In the genomic region with DNA sequence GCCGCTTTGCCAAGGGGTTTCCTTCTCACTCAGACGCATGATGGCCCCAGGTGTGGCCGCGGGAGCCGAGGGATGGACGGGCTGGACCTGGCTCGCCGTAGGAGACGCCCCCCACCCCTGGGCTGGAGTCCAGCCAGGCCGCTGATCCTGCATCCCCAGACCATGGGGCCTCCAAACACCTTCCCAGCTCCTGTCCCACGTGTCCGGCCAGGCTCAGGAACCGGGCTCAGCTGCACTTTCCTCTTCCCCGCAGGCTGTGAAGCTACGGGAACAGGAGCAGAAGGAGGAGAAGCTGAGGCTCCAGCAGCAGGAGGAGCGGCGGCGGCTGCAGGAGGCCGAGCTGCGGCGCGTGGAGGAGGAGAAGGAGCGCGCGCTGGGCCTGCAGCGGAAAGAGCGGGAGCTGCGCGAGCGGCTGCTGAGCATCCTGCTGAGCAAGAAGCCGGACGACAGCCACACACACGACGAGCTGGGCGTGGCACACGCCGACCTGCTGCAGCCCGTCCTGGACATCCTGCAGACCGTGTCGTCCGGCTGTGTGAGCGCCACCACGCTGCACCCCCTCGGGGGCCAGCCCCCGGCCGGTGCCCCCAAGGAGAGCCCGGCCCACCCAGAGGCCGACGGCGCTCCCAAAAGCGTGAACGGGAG, we compare ENCODE assay signal across 21 cellular contexts. TPM values are rescaled to one million over a fixed set of nuclear protein-coding genes. Genes with fewer than 3 reads are reported as not detected.
DNase-seq lines count a peak whose midpoint lies in the region; ATAC-seq and TF ChIP-seq lines count a peak whose summit lies in the region.
"Had no signal": no experiment of that assay in that cellular context is flagged by ENCODE, and none has a peak within 500 bp of the region (broad histone marks: within the 10 kb centered on the region; RNA-seq: fewer than 3 reads in every experiment).

No MANE protein-coding gene starts in this region.

- peak; percentile 50 for DNase-seq in activated CD8-positive, alpha-beta memory T cell treated with anti-CD3 and anti-CD28 coated beads, Interleukin-2, amount 50 U/mL, for 48 hours
- no peak for DNase-seq in activated CD8-positive, alpha-beta memory T cell treated with anti-CD3 and anti-CD28 coated beads, Interleukin-2, amount 10 ng/mL, durations not matched to agents 7 days and 5 days
- peak; percentile 6 for DNase-seq in GM03348 (ENCODE audit: low spot score)
- DNase-seq in iPS-NIHi7 (ENCODE audit: extremely low spot score): peak; percentile 3
- DNase-seq in osteocyte (ENCODE audit: extremely low spot score, unreplicated experiment): peak; percentile 83
- DNase-seq in substantia nigra (lab: John Stamatoyannopoulos, UW): no peak
- no peak for DNase-seq in stimulated activated naive CD4-positive, alpha-beta T cell treated with Interleukin-2 at 50 U/mL for 16 hours (lab: John Stamatoyannopoulos, UW)
- no peak for DNase-seq in DMS153 (lab: John Stamatoyannopoulos, UW)
- DNase-seq: 8988T, Caco-2, GF-D8, HFFc6, NCI-H1417 treated with DMSO at 0.1 percent for 48 hours, NCI-H187 treated with DMSO at 0.1 percent for 48 hours, NCI-H2227 treated with DMSO at 0.1 percent for 48 hours, NCI-H510A treated with DMSO at 0.1 percent for 48 hours, PC-3, RPMI8226 had no signal

- H3K27me3 Mint-ChIP-seq in activated CD8-positive, alpha-beta memory T cell treated with anti-CD3 and anti-CD28 coated beads, Interleukin-2, amount 10 ng/mL, durations not matched to agents 7 days and 5 days: no peaks in the 10 kb centered on the region
- no peaks in the 10 kb centered on the region for H3K27me3 Mint-ChIP-seq in osteocyte (ENCODE audit: unreplicated experiment)
- H3K27me3 Mint-ChIP-seq: B cell; CD4-positive, alpha-beta T cell had no signal

- H3K4me3 Mint-ChIP-seq in activated CD8-positive, alpha-beta memory T cell treated with anti-CD3 and anti-CD28 coated beads, Interleukin-2, amount 10 ng/mL, durations not matched to agents 7 days and 5 days: no peak overlapping the region
- H3K4me3 Mint-ChIP-seq in osteocyte (ENCODE audit: unreplicated experiment): no peak overlapping the region
- H3K4me3 Mint-ChIP-seq: B cell; CD4-positive, alpha-beta T cell; HFFc6 had no signal

- peaks cover 2% of the 10 kb centered on the region for H3K4me1 Mint-ChIP-seq in activated CD8-positive, alpha-beta memory T cell treated with anti-CD3 and anti-CD28 coated beads, Interleukin-2, amount 10 ng/mL, durations not matched to agents 7 days and 5 days
- no peaks in the 10 kb centered on the region for H3K4me1 Mint-ChIP-seq in osteocyte (ENCODE audit: unreplicated experiment)

- ATAC-seq in activated CD8-positive, alpha-beta memory T cell treated with anti-CD3 and anti-CD28 coated beads, Interleukin-2, amount 10 ng/mL, durations not matched to agents 7 days and 5 days: no peak
- ATAC-seq: PC-3 had no signal

- no peak for TF ChIP-seq CTCF in osteocyte (IDR thresholded peaks at IDR 0.05)

- H3K27ac Mint-ChIP-seq in activated CD8-positive, alpha-beta memory T cell treated with anti-CD3 and anti-CD28 coated beads, Interleukin-2, amount 10 ng/mL, durations not matched to agents 7 days and 5 days: no peak overlapping the region
- H3K27ac Mint-ChIP-seq in osteocyte (ENCODE audit: unreplicated experiment): no peak overlapping the region
- H3K27ac Mint-ChIP-seq: B cell, HFFc6 had no signal

- H3K27ac ChIP-seq in substantia nigra (ENCODE audit: low read depth, low read length, poor library complexity, severe bottlenecking): no peak overlapping the region

- peaks cover 62% of the 10 kb centered on the region for H3K36me3 Mint-ChIP-seq in activated CD8-positive, alpha-beta memory T cell treated with anti-CD3 and anti-CD28 coated beads, Interleukin-2, amount 10 ng/mL, durations not matched to agents 7 days and 5 days
- peaks cover 49% of the 10 kb centered on the region for H3K36me3 Mint-ChIP-seq in osteocyte (ENCODE audit: unreplicated experiment)

- no peaks in the 10 kb centered on the region for H3K9me3 Mint-ChIP-seq in activated CD8-positive, alpha-beta memory T cell treated with anti-CD3 and anti-CD28 coated beads, Interleukin-2, amount 10 ng/mL, durations not matched to agents 7 days and 5 days (ENCODE audit: low read depth)
- H3K9me3 Mint-ChIP-seq in osteocyte (ENCODE audit: unreplicated experiment): no peaks in the 10 kb centered on the region
- H3K9me3 Mint-ChIP-seq: CD4-positive, alpha-beta T cell; HFFc6 had no signal

- CTCF ChIA-PET in activated CD8-positive, alpha-beta memory T cell treated with anti-CD3 and anti-CD28 coated beads, Interleukin-2, amount 10 ng/mL, durations not matched to agents 7 days and 5 days (lab: Charles Lee): no interaction called here

RNA-seq across cellular contexts. Expression of a gene that starts 9.1 kb away (rescaled TPM):
- total RNA-seq in activated CD8-positive, alpha-beta memory T cell treated with anti-CD3 and anti-CD28 coated beads, Interleukin-2, amount 10 ng/mL, durations not matched to agents 7 days and 5 days: 10 to 100 TPM; 83.9 to 88.8 TPM
- total RNA-seq in osteocyte: 43.6 and 48.7 TPM in 2 replicates

RNA-seq across cellular contexts. Expression of a gene that starts 14.3 kb away (rescaled TPM):
- 1 to 10 TPM; 1.2 to 5.0 TPM for total RNA-seq in activated CD8-positive, alpha-beta memory T cell treated with anti-CD3 and anti-CD28 coated beads, Interleukin-2, amount 10 ng/mL, durations not matched to agents 7 days and 5 days
- not detected in 2 replicates for total RNA-seq in osteocyte
- total RNA-seq: B cell, Caco-2, M059J, PC-3 had no signal

Comparison
In these comparisons a context has a peak if more than half of its experiments do, and no peak if none do; other contexts are left out.
1. DNase-seq: peak in activated CD8-positive, alpha-beta memory T cell treated with anti-CD3 and anti-CD28 coated beads, Interleukin-2, amount 50 U/mL, for 48 hours (single experiment), GM03348 (single experiment), iPS-NIHi7 (single experiment) and osteocyte (single experiment); none in activated CD8-positive, alpha-beta memory T cell treated with anti-CD3 and anti-CD28 coated beads, Interleukin-2, amount 10 ng/mL, durations not matched to agents 7 days and 5 days (single experiment), substantia nigra (0 of 49), stimulated activated naive CD4-positive, alpha-beta T cell treated with Interleukin-2 at 50 U/mL for 16 hours (single experiment) and DMS153 (single experiment).